ENCODE assay signal across 17 cellular contexts in the genomic region with DNA sequence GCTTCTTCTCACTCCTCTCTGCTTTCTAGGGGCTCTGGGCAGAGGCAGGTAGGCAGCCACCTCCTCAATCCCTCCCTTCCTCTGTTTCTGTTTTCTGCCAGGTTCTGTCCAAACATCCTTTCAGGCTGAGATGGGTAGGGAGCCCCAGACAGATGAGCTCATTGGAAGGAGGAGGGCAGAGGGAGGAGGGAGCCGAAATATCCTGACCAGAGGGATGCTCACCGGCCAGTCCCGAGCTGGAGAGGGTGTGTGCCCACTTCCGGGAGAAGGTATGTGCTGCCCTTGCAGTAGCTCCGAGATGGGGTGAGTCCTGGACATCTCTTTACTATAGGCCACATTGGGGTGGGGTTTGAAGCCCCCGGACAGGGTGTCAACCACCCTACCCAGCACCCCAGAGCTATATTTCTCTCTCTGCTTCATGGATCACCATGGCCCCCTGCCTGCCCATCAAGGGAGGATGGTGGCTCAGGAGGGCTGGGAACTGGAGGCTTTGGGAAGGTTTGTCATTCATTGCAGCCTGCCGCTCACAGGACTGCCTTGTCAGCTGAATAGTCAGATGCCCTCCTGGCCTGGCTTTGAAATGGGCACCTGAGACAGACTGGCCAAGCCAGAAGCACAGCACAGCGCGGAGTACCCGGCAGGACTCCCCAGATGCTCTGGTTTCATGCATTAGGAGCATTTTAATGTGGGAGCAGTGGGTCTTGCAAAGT. TPM values are rescaled to one million over a fixed set of nuclear protein-coding genes. Genes with fewer than 3 reads are reported as not detected.
DNase-seq lines count a peak whose midpoint lies in the region; ATAC-seq and TF ChIP-seq lines count a peak whose summit lies in the region.
"Had no signal": no experiment of that assay in that cellular context is flagged by ENCODE, and none has a peak within 500 bp of the region (broad histone marks: within the 10 kb centered on the region; RNA-seq: fewer than 3 reads in every experiment).

No MANE protein-coding gene starts in this region.

- H3K36me3 ChIP-seq in HUES64 (ENCODE audit: insufficient read depth, low read length) (no peaks in the 10 kb centered on the region), hepatocyte (replicated peaks; ENCODE audit: insufficient read depth, low read depth) (no peaks in the 10 kb centered on the region), osteoblast (ENCODE audit: insufficient read depth, low read length) (no peaks in the 10 kb centered on the region)
- H3K36me3 ChIP-seq: BE2C had no signal

- no peak for ATAC-seq in Right ventricle myocardium inferior

- H3K9me3 ChIP-seq in HUES64 (ENCODE audit: insufficient read depth, low read depth, low read length), result no peaks in the 10 kb centered on the region
- H3K9me3 ChIP-seq in hepatocyte (ENCODE audit: low read depth), result no peaks in the 10 kb centered on the region
- no peaks in the 10 kb centered on the region for H3K9me3 ChIP-seq in osteoblast (ENCODE audit: low read depth, low read length)
- H3K9me3 ChIP-seq: BE2C had no signal

- H3K27me3 ChIP-seq in HUES64 (ENCODE audit: insufficient read depth, low read length), result peaks cover 85% of the 10 kb centered on the region
- H3K27me3 ChIP-seq in hepatocyte, result peaks cover 86% of the 10 kb centered on the region
- peaks cover 66% of the 10 kb centered on the region for H3K27me3 ChIP-seq in osteoblast (ENCODE audit: insufficient read depth, low read length)

- H3K79me2 ChIP-seq in hepatocyte, result no peaks in the 10 kb centered on the region
- H3K79me2 ChIP-seq in osteoblast (ENCODE audit: insufficient read depth, low read length), result no peaks in the 10 kb centered on the region

- TF ChIP-seq CTCF in hepatocyte (IDR thresholded peaks at IDR 0.05; ENCODE audit: poor library complexity), result no peak
- no peak for TF ChIP-seq CTCF in osteoblast (IDR thresholded peaks at IDR 0.05; ENCODE audit: extremely low read depth, low read depth, low read length)
- no peak for TF ChIP-seq CTCF in foreskin fibroblast (IDR thresholded peaks at IDR 0.05; ENCODE audit: low read depth, low read length)

- H3K9me2 ChIP-seq in hepatocyte (replicated peaks; ENCODE audit: insufficient read depth), result no peaks in the 10 kb centered on the region

- H3K9ac ChIP-seq in HUES64 (ENCODE audit: low read depth, low read length), result no peak overlapping the region

- H3K4me1 ChIP-seq in HUES64 (ENCODE audit: insufficient read depth, low read length) (peaks cover 29% of the 10 kb centered on the region), hepatocyte (ENCODE audit: insufficient read depth) (peaks cover 22% of the 10 kb centered on the region), osteoblast (ENCODE audit: insufficient read depth, low read length) (no peaks in the 10 kb centered on the region)
- H3K4me1 ChIP-seq: BE2C had no signal

- H4K20me1 ChIP-seq in hepatocyte (ENCODE audit: insufficient read depth, poor library complexity, severe bottlenecking), result no peaks in the 10 kb centered on the region
- no peaks in the 10 kb centered on the region for H4K20me1 ChIP-seq in osteoblast (ENCODE audit: insufficient read depth, low read length)

- intact Hi-C loops in Right ventricle myocardium inferior (cut with DNase I), result no loop called here
- intact Hi-C loops in cardiac septum (cut with DNase I), result no loop called here

- peak; percentile 20 for DNase-seq in Right ventricle myocardium inferior (ENCODE audit: missing footprints)
- no peak for DNase-seq in cardiac septum (ENCODE audit: low spot score)
- DNase-seq in hepatocyte (ENCODE audit: low spot score), result no peak
- peak; percentile 58 for DNase-seq in osteoblast (ENCODE audit: insufficient read length, low spot score, missing footprints)
- DNase-seq in SK-N-DZ (ENCODE audit: low spot score), result no peak
- no peak for DNase-seq in CD1c-positive myeloid dendritic cell (ENCODE audit: extremely low spot score)
- no peak for DNase-seq in foreskin fibroblast
- DNase-seq: BE2C, GOT3, HFFc6, IMR-90, NCI-H1105, NCI-H1694 had no signal

- H2AFZ ChIP-seq in hepatocyte (no peak overlapping the region), osteoblast (ENCODE audit: low read length) (no peak overlapping the region)

- H3K4me2 ChIP-seq in hepatocyte (peak overlapping the region; percentile 72), osteoblast (ENCODE audit: insufficient read depth, low read length) (no peak overlapping the region)

- no peak overlapping the region for H3K27ac ChIP-seq in HUES64 (ENCODE audit: low read depth, low read length)
- no peak overlapping the region for H3K27ac ChIP-seq in hepatocyte
- no peak overlapping the region for H3K27ac ChIP-seq in osteoblast (ENCODE audit: low read depth, low read length)

- WGBS in HUES64, result 45% methylated on average over 10 of the region's 10 CpGs
- 33% methylated on average over 10 of the region's 10 CpGs for WGBS in hepatocyte (ENCODE audit: low lambda C conversion rate, missing lambda C conversion rate)

- H3K4me3 ChIP-seq in HUES64 (ENCODE audit: low read length) (peak overlapping the region; percentile 44), hepatocyte (no peak overlapping the region), osteoblast (ENCODE audit: insufficient read depth, low read length) (no peak overlapping the region), foreskin fibroblast (ENCODE audit: low read depth in 1 of 2, low read length in 2 of 2) (no peak overlapping the region)

RNA-seq across cellular contexts. Expression of gene SCN4B, which starts 4.7 kb away (rescaled TPM):
- 12.6 TPM for total RNA-seq in Right ventricle myocardium inferior
- 17.0 TPM for total RNA-seq in cardiac septum
- 1.8 TPM for polyA plus RNA-seq in HUES64 (2013, experiment 1 of 2)
- 2.0 TPM for polyA plus RNA-seq in HUES64 (2013, experiment 2 of 2)
- total RNA-seq in hepatocyte, result 0.57 and 1.0 TPM in 2 replicates
- polyA plus RNA-seq in hepatocyte, result 0.55 and 1.1 TPM in 2 replicates
- total RNA-seq in osteoblast, result under 0.01 and 0.36 TPM in 2 replicates
- polyA plus RNA-seq in SK-N-DZ (2014; cell fraction: cytosol; rRNA removed), result not detected in 2 replicates
- polyA plus RNA-seq in SK-N-DZ (2014; cell fraction: nucleus; rRNA removed), result not detected in 2 replicates
- total RNA-seq: CD4-positive, alpha-beta memory T cell; OCI-LY7; RPMI7951 had no signal
- polyA plus RNA-seq: CD4-positive, alpha-beta memory T cell had no signal

RNA-seq across cellular contexts. Expression of gene SCN2B, which starts 19.1 kb away (rescaled TPM):
- total RNA-seq in Right ventricle myocardium inferior (18.3 TPM), cardiac septum (20.0 TPM), hepatocyte (1.1 and 1.3 TPM in 2 replicates), osteoblast (not detected in 2 replicates)
- 0.15 TPM for polyA plus RNA-seq in HUES64 (2013, experiment 1 of 2)
- polyA plus RNA-seq in HUES64 (2013, experiment 2 of 2), result 0.13 TPM
- 0.92 and 1.2 TPM in 2 replicates for polyA plus RNA-seq in hepatocyte
- not detected in 2 replicates for polyA plus RNA-seq in SK-N-DZ (2014; cell fraction: cytosol; rRNA removed)
- polyA plus RNA-seq in SK-N-DZ (2014; cell fraction: nucleus; rRNA removed), result not detected in 2 replicates
- total RNA-seq: CD4-positive, alpha-beta memory T cell; HFFc6; RPMI7951 had no signal
- polyA plus RNA-seq: CD4-positive, alpha-beta memory T cell had no signal

Comparison
In these comparisons a context has a peak if more than half of its experiments do, and no peak if none do; other contexts are left out.
1. DNase-seq: peak in Right ventricle myocardium inferior (single experiment) and osteoblast (single experiment); none in cardiac septum (single experiment), hepatocyte (single experiment), SK-N-DZ (single experiment), CD1c-positive myeloid dendritic cell (single experiment) and foreskin fibroblast (0 of 2).